Comparison of ENCODE assay signal across 9 cellular contexts in genomic region chr14:50964683-50965390, GRCh38. TPM values are rescaled to one million over a fixed set of nuclear protein-coding genes. Genes with fewer than 3 reads are reported as not detected.
DNase-seq lines count a peak whose midpoint lies in the region; ATAC-seq and TF ChIP-seq lines count a peak whose summit lies in the region.
"Had no signal": no experiment of that assay in that cellular context is flagged by ENCODE, and none has a peak within 500 bp of the region (broad histone marks: within the 10 kb centered on the region; RNA-seq: fewer than 3 reads in every experiment).

No MANE protein-coding gene starts in this region.

- no peaks in the 10 kb centered on the region for H3K36me3 ChIP-seq in thyroid gland

- H3K4me1 ChIP-seq in thyroid gland: peaks cover 0 to 3% of the 10 kb centered on the region in 2 donors

- intact Hi-C loops in thyroid gland (cut with DNase I): no loop called here

- ATAC-seq in GM19035 (IDR thresholded peaks at IDR 0.05; ENCODE audit: unreplicated experiment): no peak

- TF ChIP-seq POLR2A in thyroid gland (IDR thresholded peaks at IDR 0.05): no peak

- no peaks in the 10 kb centered on the region for H3K9me3 ChIP-seq in thyroid gland

- H3K27me3 ChIP-seq in thyroid gland: no peaks in the 10 kb centered on the region

- 24 to 30% methylated on average over 5 of the region's 5 CpGs for WGBS in thyroid gland, 2 donors

- no peak for TF ChIP-seq CTCF in thyroid gland (IDR thresholded peaks at IDR 0.05)

- H3K4me3 ChIP-seq in thyroid gland (replicated peaks in 1 of 3): no peak overlapping the region

- peak; percentile 25 for DNase-seq in DMS53 (lab: John Stamatoyannopoulos, UW)
- DNase-seq in DMS53 treated with DMSO at 0.1 percent for 48 hours (lab: John Stamatoyannopoulos, UW; ENCODE audit: unreplicated experiment): no peak
- peak; percentile 95 for DNase-seq in amniotic epithelial cell (ENCODE audit: low read depth)
- peak; percentile 98 for DNase-seq in iris pigment epithelial cell (ENCODE audit: low read depth)
- peak; percentile 80 to 82 for DNase-seq in thyroid gland
- no peak for DNase-seq in NOMO-1 (lab: John Stamatoyannopoulos, UW; ENCODE audit: unreplicated experiment in 2 of 2)
- no peak for DNase-seq in stimulated activated CD4-positive, alpha-beta T cell treated with anti-CD3 and anti-CD28 coated beads, Interleukin-4, amount 100 ng/mL, for 4 hours
- DNase-seq: NCI-H526 treated with DMSO at 0.1 percent for 48 hours had no signal

- no peak overlapping the region for H3K27ac ChIP-seq in thyroid gland

RNA-seq across cellular contexts. Expression of gene PYGL, which starts 20.6 kb away (rescaled TPM):
- total RNA-seq in thyroid gland: 10 to 100 TPM; 17.8 to 24.8 (median 22.4) TPM

Comparison
In these comparisons a context has a peak if more than half of its experiments do, and no peak if none do; other contexts are left out.
1. DNase-seq: peak in DMS53 (single experiment), amniotic epithelial cell (single experiment), iris pigment epithelial cell (single experiment) and thyroid gland (2 of 2); none in DMS53 treated with DMSO at 0.1 percent for 48 hours (single experiment), NOMO-1 (0 of 2) and stimulated activated CD4-positive, alpha-beta T cell treated with anti-CD3 and anti-CD28 coated beads, Interleukin-4, amount 100 ng/mL, for 4 hours (0 of 2).